ENCODE assay signal across 13 cellular contexts in the genomic region with DNA sequence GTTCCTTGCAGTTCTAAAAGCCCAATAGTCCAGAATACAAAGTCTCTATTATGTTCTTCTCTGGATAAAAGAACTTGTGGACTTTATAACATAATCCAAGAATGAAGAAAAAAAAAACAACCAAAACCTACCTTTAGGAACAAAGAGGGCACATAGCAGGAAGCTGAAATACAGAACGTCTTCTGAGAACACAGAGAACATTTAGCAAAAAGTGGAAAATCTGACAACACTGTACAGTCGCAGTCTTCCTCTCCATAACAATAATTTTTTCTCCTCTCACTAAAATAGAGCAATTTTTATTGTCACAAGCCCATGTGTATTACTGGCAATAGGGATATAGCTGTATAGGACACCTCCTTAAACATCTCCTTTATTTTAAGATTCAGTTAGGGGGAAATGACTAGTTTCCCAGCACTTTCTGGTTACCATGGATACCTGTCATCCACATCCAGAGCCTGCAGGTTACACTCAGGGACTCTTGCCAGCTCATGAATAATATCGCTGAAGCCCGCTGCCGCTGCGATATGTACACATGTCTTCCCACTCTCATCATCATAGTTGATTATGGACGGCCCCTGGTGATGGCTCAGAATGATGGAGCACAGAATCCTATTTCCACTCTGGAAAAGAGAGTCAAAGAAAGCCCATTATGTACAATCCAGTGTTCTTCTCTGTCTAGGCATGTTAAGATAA.
DNase-seq lines count a peak whose midpoint lies in the region; ATAC-seq, FAIRE-seq and TF ChIP-seq lines count a peak whose summit lies in the region.
"Had no signal": no experiment of that assay in that cellular context is flagged by ENCODE, and none has a peak within 500 bp of the region (broad histone marks: within the 10 kb centered on the region; RNA-seq: fewer than 3 reads in every experiment).

No MANE protein-coding gene starts in this region.

- DNase-seq in Caco-2: no peak
- DNase-seq in NCI-H1105 (lab: John Stamatoyannopoulos, UW): peak; percentile 3
- peak; percentile 13 for DNase-seq in hepatic stellate cell (ENCODE audit: low spot score)
- DNase-seq in psoas muscle: no peak
- DNase-seq in left cardiac atrium: no peak
- DNase-seq in RCC 7860 (ENCODE audit: low spot score): no peak
- no peak for DNase-seq in AG20443 (ENCODE audit: low spot score)
- DNase-seq: activated CD8-positive, alpha-beta memory T cell treated with anti-CD3 and anti-CD28 coated beads, Interleukin-2, amount 50 U/mL, for 4 hours; Calu3; tibial artery had no signal

- H3K27ac Mint-ChIP-seq in Caco-2 (ENCODE audit: unreplicated experiment): no peak overlapping the region
- H3K27ac Mint-ChIP-seq in activated naive CD8-positive, alpha-beta T cell: peak overlapping the region; percentile 79

- no peak for FAIRE-seq in RCC 7860 (lab: Jason Lieb, UNC)

- peaks cover 18% of the 10 kb centered on the region for H3K9me3 Mint-ChIP-seq in Caco-2 (ENCODE audit: unreplicated experiment)
- H3K9me3 Mint-ChIP-seq in activated naive CD8-positive, alpha-beta T cell (ENCODE audit: low read depth): peaks cover 4% of the 10 kb centered on the region

- H3K9me3 ChIP-seq in Caco-2 (peaks cover 12% of the 10 kb centered on the region), psoas muscle (peaks cover 9% of the 10 kb centered on the region)
- H3K9me3 ChIP-seq: esophagus muscularis mucosa, HAP-1, tibial artery had no signal

- ATAC-seq in psoas muscle (no peak), left cardiac atrium (no peak)

- no peak overlapping the region for H3K27ac ChIP-seq in psoas muscle
- H3K27ac ChIP-seq: esophagus muscularis mucosa, tibial artery had no signal

- H3K36me3 ChIP-seq in Caco-2 (ENCODE audit: control insufficient read depth, insufficient read depth, low read length): no peaks in the 10 kb centered on the region
- no peaks in the 10 kb centered on the region for H3K36me3 ChIP-seq in psoas muscle (ENCODE audit: insufficient read depth in 1 of 2, low read depth in 1 of 2)
- H3K36me3 ChIP-seq: esophagus muscularis mucosa, HAP-1, tibial artery had no signal

- WGBS in psoas muscle, 3 donors: 74 to 87% (median 82%) methylated on average over 7 of the region's 7 CpGs

- H3K4me3 ChIP-seq in Caco-2 (ENCODE audit: low read depth, low read length) (no peak overlapping the region), psoas muscle (no peak overlapping the region)
- H3K4me3 ChIP-seq: esophagus muscularis mucosa, HAP-1, tibial artery had no signal

- H3K4me1 ChIP-seq in Caco-2 (peaks cover 65% of the 10 kb centered on the region), psoas muscle (no peaks in the 10 kb centered on the region)
- H3K4me1 ChIP-seq: HAP-1, tibial artery had no signal

- no peak for TF ChIP-seq CTCF in Caco-2 (IDR thresholded peaks at IDR 0.05; ENCODE audit: insufficient read depth in 1 of 2, low read depth in 1 of 2, low read length in 1 of 2, severe bottlenecking in 1 of 2, unreplicated experiment in 1 of 2)
- no peak for TF ChIP-seq CTCF in psoas muscle (IDR thresholded peaks at IDR 0.05)

- H3K4me3 Mint-ChIP-seq in Caco-2 (ENCODE audit: unreplicated experiment): no peak overlapping the region
- H3K4me3 Mint-ChIP-seq in activated naive CD8-positive, alpha-beta T cell: peak overlapping the region; percentile 70

- CTCF ChIA-PET in Caco-2 (lab: Charles Lee): no interaction called here

- peaks cover 58% of the 10 kb centered on the region for H3K4me1 Mint-ChIP-seq in Caco-2 (ENCODE audit: low read depth, unreplicated experiment)
- H3K4me1 Mint-ChIP-seq in activated naive CD8-positive, alpha-beta T cell (ENCODE audit: low read depth): peaks cover 49% of the 10 kb centered on the region

- peaks cover 32% of the 10 kb centered on the region for H3K36me3 Mint-ChIP-seq in Caco-2 (ENCODE audit: insufficient read depth, unreplicated experiment)
- H3K36me3 Mint-ChIP-seq in activated naive CD8-positive, alpha-beta T cell: no peaks in the 10 kb centered on the region

- H3K27me3 Mint-ChIP-seq in Caco-2 (ENCODE audit: insufficient read depth, unreplicated experiment): no peaks in the 10 kb centered on the region
- no peaks in the 10 kb centered on the region for H3K27me3 Mint-ChIP-seq in activated naive CD8-positive, alpha-beta T cell

- intact Hi-C loops in Caco-2 (cut with micrococcal nuclease; ENCODE audit: unreplicated experiment) (no loop called here), psoas muscle (cut with DNase I) (no loop called here), left cardiac atrium (cut with DNase I) (no loop called here)

- TSS peak; percentile 7 for BruUV-seq in Caco-2 (replicated peaks; lab: Mats Ljungman, UMichigan)

- POLR2A ChIA-PET in Caco-2 (lab: Charles Lee): no interaction called here

- no peaks in the 10 kb centered on the region for H3K27me3 ChIP-seq in Caco-2 (replicated peaks; ENCODE audit: control insufficient read depth, insufficient read depth, low read length)
- H3K27me3 ChIP-seq in psoas muscle (ENCODE audit: insufficient read depth in 3 of 3, low read length in 2 of 3): no peaks in the 10 kb centered on the region
- H3K27me3 ChIP-seq: esophagus muscularis mucosa, tibial artery had no signal

Comparison
In these comparisons a context has a peak if more than half of its experiments do, and no peak if none do; other contexts are left out.
1. DNase-seq: peak in NCI-H1105 (single experiment) and hepatic stellate cell (single experiment); none in Caco-2 (0 of 2), psoas muscle (0 of 2), left cardiac atrium (single experiment), RCC 7860 (single experiment) and AG20443 (single experiment).